12 cellular contexts compared by ENCODE assay signal in genomic region chr14:87066221-87066817, GRCh38.
A peak's percentile ranks its signal among the peaks of the same experiment; 100 is the strongest.
DNase-seq lines count a peak whose midpoint lies in the region; TF ChIP-seq lines count a peak whose summit lies in the region.
"Had no signal": no experiment of that assay in that cellular context is flagged by ENCODE, and none has a peak within 500 bp of the region (broad histone marks: within the 10 kb centered on the region; RNA-seq: fewer than 3 reads in every experiment).

No MANE protein-coding gene starts in this region.

- no peaks in the 10 kb centered on the region for H3K9me3 ChIP-seq in neural cell (ENCODE audit: low read length)
- H3K9me3 ChIP-seq in osteoblast (ENCODE audit: low read depth, low read length), result no peaks in the 10 kb centered on the region
- H3K9me3 ChIP-seq: A549 had no signal

- intact Hi-C loops in cardiac septum (cut with DNase I), result no loop called here

- peak; percentile 81 for TF ChIP-seq RAD21 in neural cell (conservative IDR thresholded peaks at IDR 0.05)

- no peaks in the 10 kb centered on the region for H3K4me1 ChIP-seq in osteoblast (ENCODE audit: insufficient read depth, low read length)
- H3K4me1 ChIP-seq: A549 had no signal

- no peaks in the 10 kb centered on the region for H3K9me2 ChIP-seq in neural cell (ENCODE audit: insufficient read depth, low read length)

- H3K27me3 ChIP-seq in neural cell (ENCODE audit: insufficient read depth, low read depth, low read length) (no peaks in the 10 kb centered on the region), osteoblast (ENCODE audit: insufficient read depth, low read length) (no peaks in the 10 kb centered on the region)

- H3K36me3 ChIP-seq in neural cell (ENCODE audit: insufficient read depth, low read length) (no peaks in the 10 kb centered on the region), osteoblast (ENCODE audit: insufficient read depth, low read length) (no peaks in the 10 kb centered on the region)

- H4K20me1 ChIP-seq in neural cell (ENCODE audit: insufficient read depth) (no peaks in the 10 kb centered on the region), osteoblast (ENCODE audit: insufficient read depth, low read length) (no peaks in the 10 kb centered on the region)

- H3K9ac ChIP-seq in neural cell (ENCODE audit: low read length), result no peak overlapping the region

- H3K4me3 ChIP-seq in astrocyte of the cerebellum (ENCODE audit: low read depth, low read length) (no peak overlapping the region), neural cell (ENCODE audit: low read length) (no peak overlapping the region), osteoblast (ENCODE audit: insufficient read depth, low read length) (no peak overlapping the region)
- H3K4me3 ChIP-seq: A549 had no signal

- no peak overlapping the region for H3K27ac ChIP-seq in neural cell (ENCODE audit: low read length)
- no peak overlapping the region for H3K27ac ChIP-seq in osteoblast (ENCODE audit: low read depth, low read length)
- H3K27ac ChIP-seq: A549, HL-60 had no signal

- H2AFZ ChIP-seq in neural cell (ENCODE audit: low read depth, low read length), result no peak overlapping the region
- no peak overlapping the region for H2AFZ ChIP-seq in osteoblast (ENCODE audit: low read length)

- TF ChIP-seq CTCF in astrocyte of the cerebellum (IDR thresholded peaks at IDR 0.05; ENCODE audit: low read depth, low read length, missing control alignments) (peak; percentile 61), neural cell (IDR thresholded peaks at IDR 0.05; ENCODE audit: poor library complexity, severe bottlenecking) (peak; percentile 75), osteoblast (IDR thresholded peaks at IDR 0.05; ENCODE audit: extremely low read depth, low read depth, low read length) (no peak)

- H3K79me2 ChIP-seq in neural cell (replicated peaks; ENCODE audit: insufficient read depth, low read length) (no peaks in the 10 kb centered on the region), osteoblast (ENCODE audit: insufficient read depth, low read length) (no peaks in the 10 kb centered on the region)

- H3F3A ChIP-seq in neural cell (ENCODE audit: insufficient read depth, low read length, poor library complexity, severe bottlenecking), result no peaks in the 10 kb centered on the region

- in situ Hi-C loops in astrocyte of the cerebellum (cut with HindIII; ENCODE audit: low sequenced_read_pairs), result no loop called here

- H3K4me2 ChIP-seq in neural cell (ENCODE audit: low read length) (no peak overlapping the region), osteoblast (ENCODE audit: insufficient read depth, low read length) (no peak overlapping the region)
- H3K4me2 ChIP-seq: A549 had no signal

- no peak for TF ChIP-seq EP300 in neural cell (conservative IDR thresholded peaks at IDR 0.05; ENCODE audit: poor library complexity, severe bottlenecking)

- DNase-seq in DMS153 treated with DMSO at 0.1 percent for 48 hours (lab: John Stamatoyannopoulos, UW; ENCODE audit: unreplicated experiment) (peak; percentile 31), DMS153 (lab: John Stamatoyannopoulos, UW) (no peak), NCI-H2107 (lab: John Stamatoyannopoulos, UW) (peak; percentile 5), astrocyte of the cerebellum (ENCODE audit: low read depth) (no peak), medulla oblongata (ENCODE audit: extremely low spot score) (no peak), cardiac septum (ENCODE audit: low spot score) (no peak), osteoblast (ENCODE audit: insufficient read length, low spot score, missing footprints) (no peak)
- DNase-seq: activated effector memory CD4-positive, alpha-beta T cell treated with Interleukin-2 at 50 U/mL for 16 hours; NCI-H2227 treated with DMSO at 0.1 percent for 48 hours had no signal

TF ChIP-seq in neural cell, 6 proteins besides CTCF, POLR2A, EP300 and RAD21:
- TF ChIP-seq SMC3 (conservative IDR thresholded peaks at IDR 0.05; ENCODE audit: poor library complexity), result peak; percentile 70
- TF ChIP-seq MXI1 (conservative IDR thresholded peaks at IDR 0.05; ENCODE audit: poor library complexity, severe bottlenecking), result no peak

Comparison
In these comparisons a context has a peak if more than half of its experiments do, and no peak if none do; other contexts are left out.
1. DNase-seq: peak in DMS153 treated with DMSO at 0.1 percent for 48 hours (single experiment) and NCI-H2107 (single experiment); none in DMS153 (single experiment), astrocyte of the cerebellum (single experiment), medulla oblongata (single experiment), cardiac septum (single experiment) and osteoblast (single experiment).